Comparison of ENCODE assay signal across 1 cellular context in the genomic region with DNA sequence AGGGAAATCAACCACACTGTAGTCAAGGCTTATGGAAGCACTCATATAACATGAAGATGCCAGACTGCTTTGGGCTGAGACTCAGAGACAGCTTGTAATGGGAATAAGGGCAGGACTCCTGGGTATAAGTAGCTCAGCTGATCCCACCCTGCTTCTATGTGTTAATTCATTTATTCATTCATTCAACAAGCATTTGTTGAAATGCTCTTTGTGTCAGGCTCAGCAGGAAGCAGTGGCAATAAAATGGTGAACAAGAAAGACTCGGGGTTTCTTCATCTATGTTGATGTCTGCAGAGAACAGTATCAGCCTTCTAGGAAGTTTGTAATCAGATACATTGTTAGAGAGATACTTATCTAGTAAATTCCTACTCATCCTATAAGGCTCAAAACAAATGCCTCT.
TF ChIP-seq lines count a peak whose summit lies in the region.

No MANE protein-coding gene starts in this region.

TF ChIP-seq in GM23338, 12 proteins besides CTCF, POLR2A, EP300 and RAD21 (continued from another document):
- TF ChIP-seq, protein P1, sequence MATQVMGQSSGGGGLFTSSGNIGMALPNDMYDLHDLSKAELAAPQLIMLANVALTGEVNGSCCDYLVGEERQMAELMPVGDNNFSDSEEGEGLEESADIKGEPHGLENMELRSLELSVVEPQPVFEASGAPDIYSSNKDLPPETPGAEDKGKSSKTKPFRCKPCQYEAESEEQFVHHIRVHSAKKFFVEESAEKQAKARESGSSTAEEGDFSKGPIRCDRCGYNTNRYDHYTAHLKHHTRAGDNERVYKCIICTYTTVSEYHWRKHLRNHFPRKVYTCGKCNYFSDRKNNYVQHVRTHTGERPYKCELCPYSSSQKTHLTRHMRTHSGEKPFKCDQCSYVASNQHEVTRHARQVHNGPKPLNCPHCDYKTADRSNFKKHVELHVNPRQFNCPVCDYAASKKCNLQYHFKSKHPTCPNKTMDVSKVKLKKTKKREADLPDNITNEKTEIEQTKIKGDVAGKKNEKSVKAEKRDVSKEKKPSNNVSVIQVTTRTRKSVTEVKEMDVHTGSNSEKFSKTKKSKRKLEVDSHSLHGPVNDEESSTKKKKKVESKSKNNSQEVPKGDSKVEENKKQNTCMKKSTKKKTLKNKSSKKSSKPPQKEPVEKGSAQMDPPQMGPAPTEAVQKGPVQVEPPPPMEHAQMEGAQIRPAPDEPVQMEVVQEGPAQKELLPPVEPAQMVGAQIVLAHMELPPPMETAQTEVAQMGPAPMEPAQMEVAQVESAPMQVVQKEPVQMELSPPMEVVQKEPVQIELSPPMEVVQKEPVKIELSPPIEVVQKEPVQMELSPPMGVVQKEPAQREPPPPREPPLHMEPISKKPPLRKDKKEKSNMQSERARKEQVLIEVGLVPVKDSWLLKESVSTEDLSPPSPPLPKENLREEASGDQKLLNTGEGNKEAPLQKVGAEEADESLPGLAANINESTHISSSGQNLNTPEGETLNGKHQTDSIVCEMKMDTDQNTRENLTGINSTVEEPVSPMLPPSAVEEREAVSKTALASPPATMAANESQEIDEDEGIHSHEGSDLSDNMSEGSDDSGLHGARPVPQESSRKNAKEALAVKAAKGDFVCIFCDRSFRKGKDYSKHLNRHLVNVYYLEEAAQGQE (IDR thresholded peaks at IDR 0.05; ENCODE audit: unreplicated experiment) = no peak
- TF ChIP-seq, protein P2, sequence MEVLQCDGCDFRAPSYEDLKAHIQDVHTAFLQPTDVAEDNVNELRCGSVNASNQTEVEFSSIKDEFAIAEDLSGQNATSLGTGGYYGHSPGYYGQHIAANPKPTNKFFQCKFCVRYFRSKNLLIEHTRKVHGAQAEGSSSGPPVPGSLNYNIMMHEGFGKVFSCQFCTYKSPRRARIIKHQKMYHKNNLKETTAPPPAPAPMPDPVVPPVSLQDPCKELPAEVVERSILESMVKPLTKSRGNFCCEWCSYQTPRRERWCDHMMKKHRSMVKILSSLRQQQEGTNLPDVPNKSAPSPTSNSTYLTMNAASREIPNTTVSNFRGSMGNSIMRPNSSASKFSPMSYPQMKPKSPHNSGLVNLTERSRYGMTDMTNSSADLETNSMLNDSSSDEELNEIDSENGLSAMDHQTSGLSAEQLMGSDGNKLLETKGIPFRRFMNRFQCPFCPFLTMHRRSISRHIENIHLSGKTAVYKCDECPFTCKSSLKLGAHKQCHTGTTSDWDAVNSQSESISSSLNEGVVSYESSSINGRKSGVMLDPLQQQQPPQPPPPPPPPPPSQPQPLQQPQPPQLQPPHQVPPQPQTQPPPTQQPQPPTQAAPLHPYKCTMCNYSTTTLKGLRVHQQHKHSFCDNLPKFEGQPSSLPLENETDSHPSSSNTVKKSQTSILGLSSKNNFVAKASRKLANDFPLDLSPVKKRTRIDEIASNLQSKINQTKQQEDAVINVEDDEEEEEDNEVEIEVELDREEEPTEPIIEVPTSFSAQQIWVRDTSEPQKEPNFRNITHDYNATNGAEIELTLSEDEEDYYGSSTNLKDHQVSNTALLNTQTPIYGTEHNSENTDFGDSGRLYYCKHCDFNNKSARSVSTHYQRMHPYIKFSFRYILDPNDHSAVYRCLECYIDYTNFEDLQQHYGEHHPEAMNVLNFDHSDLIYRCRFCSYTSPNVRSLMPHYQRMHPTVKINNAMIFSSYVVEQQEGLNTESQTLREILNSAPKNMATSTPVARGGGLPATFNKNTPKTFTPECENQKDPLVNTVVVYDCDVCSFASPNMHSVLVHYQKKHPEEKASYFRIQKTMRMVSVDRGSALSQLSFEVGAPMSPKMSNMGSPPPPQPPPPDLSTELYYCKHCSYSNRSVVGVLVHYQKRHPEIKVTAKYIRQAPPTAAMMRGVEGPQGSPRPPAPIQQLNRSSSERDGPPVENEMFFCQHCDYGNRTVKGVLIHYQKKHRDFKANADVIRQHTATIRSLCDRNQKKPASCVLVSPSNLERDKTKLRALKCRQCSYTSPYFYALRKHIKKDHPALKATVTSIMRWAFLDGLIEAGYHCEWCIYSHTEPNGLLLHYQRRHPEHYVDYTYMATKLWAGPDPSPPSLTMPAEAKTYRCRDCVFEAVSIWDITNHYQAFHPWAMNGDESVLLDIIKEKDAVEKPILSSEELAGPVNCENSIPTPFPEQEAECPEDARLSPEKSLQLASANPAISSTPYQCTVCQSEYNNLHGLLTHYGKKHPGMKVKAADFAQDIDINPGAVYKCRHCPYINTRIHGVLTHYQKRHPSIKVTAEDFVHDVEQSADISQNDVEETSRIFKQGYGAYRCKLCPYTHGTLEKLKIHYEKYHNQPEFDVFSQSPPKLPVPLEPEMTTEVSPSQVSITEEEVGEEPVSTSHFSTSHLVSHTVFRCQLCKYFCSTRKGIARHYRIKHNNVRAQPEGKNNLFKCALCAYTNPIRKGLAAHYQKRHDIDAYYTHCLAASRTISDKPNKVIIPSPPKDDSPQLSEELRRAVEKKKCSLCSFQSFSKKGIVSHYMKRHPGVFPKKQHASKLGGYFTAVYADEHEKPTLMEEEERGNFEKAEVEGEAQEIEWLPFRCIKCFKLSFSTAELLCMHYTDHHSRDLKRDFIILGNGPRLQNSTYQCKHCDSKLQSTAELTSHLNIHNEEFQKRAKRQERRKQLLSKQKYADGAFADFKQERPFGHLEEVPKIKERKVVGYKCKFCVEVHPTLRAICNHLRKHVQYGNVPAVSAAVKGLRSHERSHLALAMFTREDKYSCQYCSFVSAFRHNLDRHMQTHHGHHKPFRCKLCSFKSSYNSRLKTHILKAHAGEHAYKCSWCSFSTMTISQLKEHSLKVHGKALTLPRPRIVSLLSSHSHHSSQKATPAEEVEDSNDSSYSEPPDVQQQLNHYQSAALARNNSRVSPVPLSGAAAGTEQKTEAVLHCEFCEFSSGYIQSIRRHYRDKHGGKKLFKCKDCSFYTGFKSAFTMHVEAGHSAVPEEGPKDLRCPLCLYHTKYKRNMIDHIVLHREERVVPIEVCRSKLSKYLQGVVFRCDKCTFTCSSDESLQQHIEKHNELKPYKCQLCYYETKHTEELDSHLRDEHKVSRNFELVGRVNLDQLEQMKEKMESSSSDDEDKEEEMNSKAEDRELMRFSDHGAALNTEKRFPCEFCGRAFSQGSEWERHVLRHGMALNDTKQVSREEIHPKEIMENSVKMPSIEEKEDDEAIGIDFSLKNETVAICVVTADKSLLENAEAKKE (CRISPR knock-in tag; IDR thresholded peaks at IDR 0.05) = no peak
- TF ChIP-seq EZH2phosphoT487 (IDR thresholded peaks at IDR 0.05; ENCODE audit: unreplicated experiment) (no peak), JUNB (IDR thresholded peaks at IDR 0.05; ENCODE audit: unreplicated experiment) (no peak), STAT1 (IDR thresholded peaks at IDR 0.05; ENCODE audit: unreplicated experiment) (no peak), CREB1 (CRISPR knock-in tag; IDR thresholded peaks at IDR 0.05; ENCODE audit: low read depth) (no peak)
- TF ChIP-seq, protein P3, sequence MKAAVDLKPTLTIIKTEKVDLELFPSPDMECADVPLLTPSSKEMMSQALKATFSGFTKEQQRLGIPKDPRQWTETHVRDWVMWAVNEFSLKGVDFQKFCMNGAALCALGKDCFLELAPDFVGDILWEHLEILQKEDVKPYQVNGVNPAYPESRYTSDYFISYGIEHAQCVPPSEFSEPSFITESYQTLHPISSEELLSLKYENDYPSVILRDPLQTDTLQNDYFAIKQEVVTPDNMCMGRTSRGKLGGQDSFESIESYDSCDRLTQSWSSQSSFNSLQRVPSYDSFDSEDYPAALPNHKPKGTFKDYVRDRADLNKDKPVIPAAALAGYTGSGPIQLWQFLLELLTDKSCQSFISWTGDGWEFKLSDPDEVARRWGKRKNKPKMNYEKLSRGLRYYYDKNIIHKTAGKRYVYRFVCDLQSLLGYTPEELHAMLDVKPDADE (IDR thresholded peaks at IDR 0.05) = no peak
